In the genomic region with DNA sequence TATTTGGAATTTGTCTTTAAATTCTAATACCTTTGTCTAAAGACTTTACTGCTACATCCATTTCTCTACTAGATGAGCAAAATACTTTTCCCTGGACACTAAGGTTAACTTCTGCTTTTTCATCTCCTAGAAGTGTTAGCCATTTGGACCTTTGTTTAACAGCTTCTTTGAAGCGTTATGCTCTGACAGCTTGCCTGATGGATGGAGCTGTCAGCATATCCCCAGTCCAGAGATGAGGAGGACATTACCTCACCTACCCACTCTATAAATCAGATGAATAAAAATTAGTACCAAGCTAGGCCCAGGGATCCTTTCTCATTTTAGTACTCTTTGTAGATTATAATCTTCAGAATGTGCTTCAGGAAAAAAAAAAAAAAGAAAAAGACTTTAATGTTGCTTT, we compare ENCODE assay signal across 17 cellular contexts.
"Had no signal": no experiment of that assay in that cellular context is flagged by ENCODE, and none has a peak within 500 bp of the region (broad histone marks: within the 10 kb centered on the region; RNA-seq: fewer than 3 reads in every experiment).

No MANE protein-coding gene starts in this region.

- ATAC-seq: activated CD8-positive, alpha-beta memory T cell treated with anti-CD3 and anti-CD28 coated beads, Interleukin-2, amount 10 ng/mL, durations not matched to agents 7 days and 5 days; mucosa of descending colon; stimulated activated naive CD8-positive, alpha-beta T cell treated with anti-CD3 and anti-CD28 coated beads, Interleukin-15, Interleukin-2, amounts not matched to agents 100 U/mL and 50 U/mL, for 24 hours; T-helper 17 cell had no signal

- H3K4me3 ChIP-seq: dorsolateral prefrontal cortex, mucosa of descending colon, prostate gland, suprapubic skin had no signal

- DNase-seq: activated CD4-positive, alpha-beta T cell treated with anti-CD3 and anti-CD28 coated beads, Interleukin-2, amount 50 U/mL, for 48 hours; activated CD4-positive, CD25-positive, alpha-beta regulatory T cell treated with anti-CD3 and anti-CD28 coated beads, Interleukin-2, amount 50 U/mL, for 72 hours; activated CD8-positive, alpha-beta memory T cell treated with anti-CD3 and anti-CD28 coated beads, Interleukin-2, amount 10 ng/mL, durations not matched to agents 7 days and 5 days; activated gamma-delta T cell treated with Interleukin-2 at 50 U/mL for 16 hours; activated naive CD8-positive, alpha-beta T cell treated with anti-CD3 and anti-CD28 coated beads, Interleukin-2, amount 10 ng/mL, durations not matched to agents 7 days and 5 days; activated T-cell treated with anti-CD3 and anti-CD28 coated beads, Interleukin-2, amount 50 U/mL, for 48 hours; anterior cingulate cortex; dorsolateral prefrontal cortex; immature natural killer cell; left cardiac atrium; mucosa of descending colon; natural killer cell; stimulated activated CD4-positive, alpha-beta T cell treated with anti-CD3 and anti-CD28 coated beads, Interleukin-12 subunit alpha, Interleukin-12 subunit beta, amount 100 ng/mL, for 4 hours; stimulated activated naive CD8-positive, alpha-beta T cell treated with anti-CD3 and anti-CD28 coated beads, Interleukin-15, Interleukin-2, amounts not matched to agents 100 U/mL and 50 U/mL, for 24 hours; T-helper 17 cell had no signal

- H3K27ac ChIP-seq: prostate gland, suprapubic skin had no signal

- H3K9me3 ChIP-seq: mucosa of descending colon, prostate gland, suprapubic skin had no signal

- H3K36me3 ChIP-seq: prostate gland, suprapubic skin had no signal

- H3K4me1 ChIP-seq: prostate gland had no signal

- H3K27me3 ChIP-seq: dorsolateral prefrontal cortex, suprapubic skin had no signal
